In the genomic region with DNA sequence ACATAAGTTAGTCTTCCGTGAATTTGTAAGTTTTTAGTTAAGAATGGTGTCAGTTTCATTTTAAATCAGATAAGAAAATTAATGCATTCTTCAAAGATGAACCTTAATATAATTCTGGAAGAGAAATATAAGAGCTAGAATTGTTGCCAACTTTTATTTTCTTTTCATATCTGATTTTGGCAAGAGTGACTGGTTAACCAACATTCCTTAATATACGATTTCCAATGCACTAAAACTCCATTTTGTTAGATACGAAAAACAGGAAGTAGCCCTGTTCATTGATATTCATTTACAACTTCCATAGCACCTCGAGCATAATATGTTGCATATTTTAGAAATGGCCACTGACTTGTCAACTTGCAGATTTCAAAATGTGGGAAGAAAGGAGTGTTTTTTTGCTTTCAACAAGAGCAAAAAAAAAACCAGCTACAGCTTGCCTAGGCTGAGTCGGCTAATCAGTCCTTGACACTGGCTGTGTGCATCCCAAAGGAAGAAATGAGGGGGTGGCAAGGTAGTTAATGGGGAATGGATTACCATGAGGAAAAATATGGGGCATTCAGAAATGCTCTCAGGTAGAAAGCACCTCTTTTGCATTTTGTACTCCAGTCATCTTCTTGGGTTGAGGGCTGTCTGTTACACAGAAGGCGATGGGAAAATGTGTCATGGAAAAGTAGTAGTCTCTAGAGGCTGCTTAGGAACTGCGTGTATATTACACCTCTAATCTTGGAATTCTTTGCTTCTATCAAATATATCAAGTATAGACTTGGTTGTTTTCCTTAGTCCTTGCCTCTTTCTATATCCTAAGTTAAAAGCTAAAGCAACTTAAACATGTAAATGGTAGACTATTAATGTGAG, we compare ENCODE assay signal across 1 cellular context.
A peak's percentile ranks its signal among the peaks of the same experiment; 100 is the strongest.
TF ChIP-seq lines count a peak whose summit lies in the region.

No MANE protein-coding gene starts in this region.

TF ChIP-seq in GM12878, 131 proteins besides CTCF, POLR2A, EP300 and RAD21 (continued from another document):
- TF ChIP-seq USF1 (IDR thresholded peaks at IDR 0.05; ENCODE audit: borderline replicate concordance, extremely low read length, insufficient read depth, low read depth, low read length), result no peak
- TF ChIP-seq BCL3 (IDR thresholded peaks at IDR 0.05; ENCODE audit: borderline replicate concordance, insufficient read depth, low read depth, low read length, poor library complexity, severe bottlenecking), result no peak
- TF ChIP-seq IKZF1 (conservative IDR thresholded peaks at IDR 0.05), result 0 out of 2 replicates have a peak, but pooled peaks have one; percentile 30
- no peak for TF ChIP-seq NR2F1 (conservative IDR thresholded peaks at IDR 0.05)
- TF ChIP-seq IKZF2 (IDR thresholded peaks at IDR 0.05), result peak; percentile 21 to 47; a peak in 2 of 4 replicates
- TF ChIP-seq SPI1 (IDR thresholded peaks at IDR 0.05; ENCODE audit: borderline replicate concordance, insufficient read depth, low read depth, low read length), result peak; percentile 66; the same call in 1 of the 2 replicates
- no peak for TF ChIP-seq KLF5 (IDR thresholded peaks at IDR 0.05; ENCODE audit: partially characterized antibody)
- TF ChIP-seq TAF1 (IDR thresholded peaks at IDR 0.05; ENCODE audit: borderline replicate concordance, low read depth, low read length), result no peak
- TF ChIP-seq FOXM1 (IDR thresholded peaks at IDR 0.05; ENCODE audit: low read depth, low read length), result no peak
- TF ChIP-seq ZBED1 (IDR thresholded peaks at IDR 0.05; ENCODE audit: borderline replicate concordance), result no peak
